19 cellular contexts compared by ENCODE assay signal in the genomic region with DNA sequence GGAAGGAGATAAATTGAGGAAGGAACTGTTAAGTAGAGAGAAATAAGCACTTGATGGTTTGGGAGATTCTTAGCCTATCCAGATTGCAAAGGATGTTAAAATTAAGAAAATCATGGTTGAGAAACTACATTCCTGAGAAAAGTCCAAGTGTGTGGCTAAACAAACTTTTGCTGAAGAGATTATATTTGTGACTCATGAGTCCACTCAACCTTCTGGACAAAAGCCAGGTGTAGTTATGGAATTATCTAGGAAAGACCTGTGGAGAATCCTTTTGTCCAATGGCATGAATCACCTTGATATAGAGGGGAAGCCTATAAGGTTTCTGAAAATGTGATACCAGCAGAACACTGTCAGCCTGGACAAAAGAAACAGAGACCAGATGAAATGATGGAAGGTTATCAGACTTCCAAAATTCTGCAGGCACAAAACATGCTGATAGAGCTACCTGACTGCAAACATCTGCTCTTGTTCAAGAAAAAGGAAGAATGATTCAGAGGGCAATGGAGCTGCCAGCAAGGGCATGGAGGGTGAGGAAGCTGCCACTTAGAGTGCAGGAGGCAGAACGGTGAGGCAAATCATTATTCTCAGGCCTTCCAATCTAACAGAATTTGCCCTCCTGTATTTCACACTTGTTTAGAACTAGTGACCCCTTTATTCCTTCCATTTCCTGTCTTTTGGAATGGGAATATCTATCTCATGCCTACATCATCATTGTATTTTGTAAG.
A peak's percentile ranks its signal among the peaks of the same experiment; 100 is the strongest.
DNase-seq lines count a peak whose midpoint lies in the region; ATAC-seq, FAIRE-seq and TF ChIP-seq lines count a peak whose summit lies in the region.
"Had no signal": no experiment of that assay in that cellular context is flagged by ENCODE, and none has a peak within 500 bp of the region (broad histone marks: within the 10 kb centered on the region; RNA-seq: fewer than 3 reads in every experiment).

No MANE protein-coding gene starts in this region.

- no peaks in the 10 kb centered on the region for H3K36me3 Mint-ChIP-seq in WTC11
- H3K36me3 Mint-ChIP-seq: CD4-positive, CD25-positive, alpha-beta regulatory T cell; stimulated activated memory B cell treated with anti-CD40 and anti-IgM and Interleukin-4, amounts not matched to agents 10 μg/mL and 1 μg/mL and 100 μg/mL, for 72 hours had no signal

- H3K36me3 ChIP-seq in bronchial epithelial cell (ENCODE audit: control insufficient read depth, insufficient read depth, low read length) = no peaks in the 10 kb centered on the region
- H3K36me3 ChIP-seq: cardiac muscle cell, left lung, right atrium auricular region had no signal

- CTCF ChIA-PET in WTC11 (lab: Charles Lee) = no interaction called here

- no peak; the same call in 1 of the 2 replicates for ATAC-seq in WTC11
- ATAC-seq in sciatic nerve = no peak
- ATAC-seq in GM21576 (IDR thresholded peaks at IDR 0.05; ENCODE audit: unreplicated experiment) = no peak
- ATAC-seq: left lung; naive thymus-derived CD4-positive, alpha-beta T cell; SK-N-SH treated with all-trans-retinoic acid at 6 μM for 48 hours; stimulated activated memory B cell treated with anti-CD40 and anti-IgM and Interleukin-4, amounts not matched to agents 10 μg/mL and 1 μg/mL and 100 μg/mL, for 72 hours had no signal

- DNase-seq in Daoy (ENCODE audit: low read depth) (peak; percentile 24), LHCN-M2 (ENCODE audit: low read depth) (peak; percentile 36), bronchial epithelial cell (ENCODE audit: low read depth) (peak; percentile 87), myocyte (ENCODE audit: low read depth) (peak; percentile 8), WTC11 (ENCODE audit: low spot score) (no peak), sciatic nerve (ENCODE audit: low spot score) (no peak)
- no peak for DNase-seq in activated CD4-positive, alpha-beta T cell treated with anti-CD3 and anti-CD28 coated beads for 1 hour
- DNase-seq: activated naive CD4-positive, alpha-beta T cell; CD4-positive, CD25-positive, alpha-beta regulatory T cell; H7; Kasumi-1; left lung; naive thymus-derived CD4-positive, alpha-beta T cell; stimulated activated CD4-positive, alpha-beta T cell treated with anti-CD3 and anti-CD28 coated beads, Interleukin-4, amount 100 ng/mL, for 24 hours had no signal

- no peak overlapping the region for H3K4me3 Mint-ChIP-seq in WTC11
- H3K4me3 Mint-ChIP-seq: CD4-positive, CD25-positive, alpha-beta regulatory T cell; naive thymus-derived CD4-positive, alpha-beta T cell; stimulated activated memory B cell treated with anti-CD40 and anti-IgM and Interleukin-4, amounts not matched to agents 10 μg/mL and 1 μg/mL and 100 μg/mL, for 72 hours had no signal

- H3K4me3 ChIP-seq in bronchial epithelial cell (ENCODE audit: low read depth, low read length) = no peak overlapping the region
- H3K4me3 ChIP-seq: cardiac muscle cell, left lung, right atrium auricular region had no signal

- H3K27me3 Mint-ChIP-seq in WTC11 (ENCODE audit: low read depth) = no peaks in the 10 kb centered on the region
- H3K27me3 Mint-ChIP-seq: CD4-positive, CD25-positive, alpha-beta regulatory T cell; naive thymus-derived CD4-positive, alpha-beta T cell; stimulated activated memory B cell treated with anti-CD40 and anti-IgM and Interleukin-4, amounts not matched to agents 10 μg/mL and 1 μg/mL and 100 μg/mL, for 72 hours had no signal

- POLR2A ChIA-PET in WTC11 (lab: Charles Lee) = no interaction called here

- TF ChIP-seq CTCF in bronchial epithelial cell (IDR thresholded peaks at IDR 0.05; ENCODE audit: insufficient read depth, low read length, severe bottlenecking) (no peak), WTC11 (IDR thresholded peaks at IDR 0.05) (no peak)

- intact Hi-C loops in sciatic nerve (cut with DNase I) = no loop called here

- H3K27me3 ChIP-seq in bronchial epithelial cell (ENCODE audit: control insufficient read depth, insufficient read depth, low read length) = no peaks in the 10 kb centered on the region
- H3K27me3 ChIP-seq: cardiac muscle cell, left lung, right atrium auricular region had no signal

- no peaks in the 10 kb centered on the region for H3K9me3 Mint-ChIP-seq in WTC11
- H3K9me3 Mint-ChIP-seq: stimulated activated memory B cell treated with anti-CD40 and anti-IgM and Interleukin-4, amounts not matched to agents 10 μg/mL and 1 μg/mL and 100 μg/mL, for 72 hours had no signal

- H3K27ac Mint-ChIP-seq in WTC11 = no peak overlapping the region
- H3K27ac Mint-ChIP-seq: CD4-positive, CD25-positive, alpha-beta regulatory T cell; naive thymus-derived CD4-positive, alpha-beta T cell; stimulated activated memory B cell treated with anti-CD40 and anti-IgM and Interleukin-4, amounts not matched to agents 10 μg/mL and 1 μg/mL and 100 μg/mL, for 72 hours had no signal

- no peak for FAIRE-seq in bronchial epithelial cell (lab: Jason Lieb, UNC)

- H3K4me1 Mint-ChIP-seq in WTC11 = peaks cover 39% of the 10 kb centered on the region
- H3K4me1 Mint-ChIP-seq: CD4-positive, CD25-positive, alpha-beta regulatory T cell; naive thymus-derived CD4-positive, alpha-beta T cell; stimulated activated memory B cell treated with anti-CD40 and anti-IgM and Interleukin-4, amounts not matched to agents 10 μg/mL and 1 μg/mL and 100 μg/mL, for 72 hours had no signal

TF ChIP-seq in WTC11, 78 proteins besides CTCF, POLR2A, EP300 and RAD21:
- TF ChIP-seq, protein P1, sequence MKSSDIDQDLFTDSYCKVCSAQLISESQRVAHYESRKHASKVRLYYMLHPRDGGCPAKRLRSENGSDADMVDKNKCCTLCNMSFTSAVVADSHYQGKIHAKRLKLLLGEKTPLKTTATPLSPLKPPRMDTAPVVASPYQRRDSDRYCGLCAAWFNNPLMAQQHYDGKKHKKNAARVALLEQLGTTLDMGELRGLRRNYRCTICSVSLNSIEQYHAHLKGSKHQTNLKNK (CRISPR knock-in tag; IDR thresholded peaks at IDR 0.05) = no peak
- TF ChIP-seq, protein P2, sequence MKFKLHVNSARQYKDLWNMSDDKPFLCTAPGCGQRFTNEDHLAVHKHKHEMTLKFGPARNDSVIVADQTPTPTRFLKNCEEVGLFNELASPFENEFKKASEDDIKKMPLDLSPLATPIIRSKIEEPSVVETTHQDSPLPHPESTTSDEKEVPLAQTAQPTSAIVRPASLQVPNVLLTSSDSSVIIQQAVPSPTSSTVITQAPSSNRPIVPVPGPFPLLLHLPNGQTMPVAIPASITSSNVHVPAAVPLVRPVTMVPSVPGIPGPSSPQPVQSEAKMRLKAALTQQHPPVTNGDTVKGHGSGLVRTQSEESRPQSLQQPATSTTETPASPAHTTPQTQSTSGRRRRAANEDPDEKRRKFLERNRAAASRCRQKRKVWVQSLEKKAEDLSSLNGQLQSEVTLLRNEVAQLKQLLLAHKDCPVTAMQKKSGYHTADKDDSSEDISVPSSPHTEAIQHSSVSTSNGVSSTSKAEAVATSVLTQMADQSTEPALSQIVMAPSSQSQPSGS (CRISPR knock-in tag; IDR thresholded peaks at IDR 0.05; ENCODE audit: borderline replicate concordance, low read depth) = no peak
- TF ChIP-seq, protein P3, sequence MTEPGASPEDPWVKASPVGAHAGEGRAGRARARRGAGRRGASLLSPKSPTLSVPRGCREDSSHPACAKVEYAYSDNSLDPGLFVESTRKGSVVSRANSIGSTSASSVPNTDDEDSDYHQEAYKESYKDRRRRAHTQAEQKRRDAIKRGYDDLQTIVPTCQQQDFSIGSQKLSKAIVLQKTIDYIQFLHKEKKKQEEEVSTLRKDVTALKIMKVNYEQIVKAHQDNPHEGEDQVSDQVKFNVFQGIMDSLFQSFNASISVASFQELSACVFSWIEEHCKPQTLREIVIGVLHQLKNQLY (CRISPR knock-in tag; IDR thresholded peaks at IDR 0.05) = no peak
- TF ChIP-seq, protein P4, sequence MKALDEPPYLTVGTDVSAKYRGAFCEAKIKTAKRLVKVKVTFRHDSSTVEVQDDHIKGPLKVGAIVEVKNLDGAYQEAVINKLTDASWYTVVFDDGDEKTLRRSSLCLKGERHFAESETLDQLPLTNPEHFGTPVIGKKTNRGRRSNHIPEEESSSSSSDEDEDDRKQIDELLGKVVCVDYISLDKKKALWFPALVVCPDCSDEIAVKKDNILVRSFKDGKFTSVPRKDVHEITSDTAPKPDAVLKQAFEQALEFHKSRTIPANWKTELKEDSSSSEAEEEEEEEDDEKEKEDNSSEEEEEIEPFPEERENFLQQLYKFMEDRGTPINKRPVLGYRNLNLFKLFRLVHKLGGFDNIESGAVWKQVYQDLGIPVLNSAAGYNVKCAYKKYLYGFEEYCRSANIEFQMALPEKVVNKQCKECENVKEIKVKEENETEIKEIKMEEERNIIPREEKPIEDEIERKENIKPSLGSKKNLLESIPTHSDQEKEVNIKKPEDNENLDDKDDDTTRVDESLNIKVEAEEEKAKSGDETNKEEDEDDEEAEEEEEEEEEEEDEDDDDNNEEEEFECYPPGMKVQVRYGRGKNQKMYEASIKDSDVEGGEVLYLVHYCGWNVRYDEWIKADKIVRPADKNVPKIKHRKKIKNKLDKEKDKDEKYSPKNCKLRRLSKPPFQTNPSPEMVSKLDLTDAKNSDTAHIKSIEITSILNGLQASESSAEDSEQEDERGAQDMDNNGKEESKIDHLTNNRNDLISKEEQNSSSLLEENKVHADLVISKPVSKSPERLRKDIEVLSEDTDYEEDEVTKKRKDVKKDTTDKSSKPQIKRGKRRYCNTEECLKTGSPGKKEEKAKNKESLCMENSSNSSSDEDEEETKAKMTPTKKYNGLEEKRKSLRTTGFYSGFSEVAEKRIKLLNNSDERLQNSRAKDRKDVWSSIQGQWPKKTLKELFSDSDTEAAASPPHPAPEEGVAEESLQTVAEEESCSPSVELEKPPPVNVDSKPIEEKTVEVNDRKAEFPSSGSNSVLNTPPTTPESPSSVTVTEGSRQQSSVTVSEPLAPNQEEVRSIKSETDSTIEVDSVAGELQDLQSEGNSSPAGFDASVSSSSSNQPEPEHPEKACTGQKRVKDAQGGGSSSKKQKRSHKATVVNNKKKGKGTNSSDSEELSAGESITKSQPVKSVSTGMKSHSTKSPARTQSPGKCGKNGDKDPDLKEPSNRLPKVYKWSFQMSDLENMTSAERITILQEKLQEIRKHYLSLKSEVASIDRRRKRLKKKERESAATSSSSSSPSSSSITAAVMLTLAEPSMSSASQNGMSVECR (CRISPR knock-in tag; IDR thresholded peaks at IDR 0.05; ENCODE audit: borderline replicate concordance) = no peak
- no peak for TF ChIP-seq JAZF1 (CRISPR knock-in tag; IDR thresholded peaks at IDR 0.05)
- TF ChIP-seq OVOL2 (CRISPR knock-in tag; IDR thresholded peaks at IDR 0.05; ENCODE audit: borderline replicate concordance) = no peak
- TF ChIP-seq NFE2L1 (CRISPR knock-in tag; IDR thresholded peaks at IDR 0.05) = no peak

Comparison
In these comparisons a context has a peak if more than half of its experiments do, and no peak if none do; other contexts are left out.
1. DNase-seq: peak in Daoy (single experiment), LHCN-M2 (single experiment), bronchial epithelial cell (single experiment) and myocyte (single experiment); none in WTC11 (single experiment), sciatic nerve (single experiment) and activated CD4-positive, alpha-beta T cell treated with anti-CD3 and anti-CD28 coated beads for 1 hour (single experiment).